In the genomic region with DNA sequence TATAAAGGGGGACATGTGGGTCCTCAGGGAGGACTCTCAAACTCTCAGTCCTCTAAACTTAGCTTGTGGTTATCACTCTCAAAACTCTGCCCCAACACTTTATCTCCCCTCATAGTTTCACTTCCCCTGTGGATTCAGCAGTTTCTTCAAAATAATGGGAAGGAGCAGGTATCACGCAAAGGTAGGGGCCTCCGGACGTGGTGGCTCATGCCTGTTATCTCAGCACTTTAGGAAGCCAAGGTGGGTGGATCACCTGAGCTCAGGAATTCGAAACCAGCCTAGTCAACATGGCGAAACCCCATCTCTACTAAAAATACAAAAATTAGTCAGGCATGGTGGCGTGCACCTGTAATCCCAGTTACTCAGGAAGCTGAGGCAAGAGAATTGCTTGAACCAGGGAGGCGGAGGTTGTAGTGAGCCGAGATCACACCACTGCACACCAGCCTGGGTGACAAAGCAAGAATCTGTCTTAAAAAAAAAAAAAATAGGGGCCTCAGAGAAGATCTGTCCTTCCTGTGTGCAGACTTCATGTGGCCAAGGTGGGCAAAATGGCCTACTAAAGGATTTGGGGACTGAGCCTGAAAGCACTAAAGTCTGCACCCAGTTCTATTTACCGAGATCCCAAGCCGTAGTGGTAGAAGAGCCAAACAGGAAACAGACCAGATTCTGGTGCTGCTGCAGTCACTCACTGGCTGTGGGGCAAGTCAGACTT, we compare ENCODE assay signal across 8 cellular contexts. TPM values are rescaled to one million over a fixed set of nuclear protein-coding genes. Genes with fewer than 3 reads are reported as not detected.
DNase-seq lines count a peak whose midpoint lies in the region; ATAC-seq and TF ChIP-seq lines count a peak whose summit lies in the region.

No MANE protein-coding gene starts in this region.

- H3K27ac Mint-ChIP-seq in naive thymus-derived CD8-positive, alpha-beta T cell: peak overlapping the region; percentile 56 to 98 (median 90)

- POLR2A ChIA-PET in naive thymus-derived CD8-positive, alpha-beta T cell (lab: Charles Lee): interaction anchor here (0.6 to 18.3 kb wide), 8 partner anchors 11 to 97 kb away, joined by 3 to 338 read pairs (median 4); partner anchors contain the start of genes CSAD, ESPL1, PFDN5 and SOAT2

- DNase-seq in RPMI8226 (peak; percentile 96), NCI-H524 (lab: John Stamatoyannopoulos, UW) (no peak), testis (no peak), left colon (no peak), DMS53 (lab: John Stamatoyannopoulos, UW) (no peak)
- peak in 1 of 10 donors; percentile 41 for DNase-seq in naive thymus-derived CD8-positive, alpha-beta T cell

- no peaks in the 10 kb centered on the region for H3K36me3 ChIP-seq in testis (ENCODE audit: low read depth, missing control alignments)

- WGBS in testis, 2 donors: 81 to 89% methylated on average over 10 of the region's 10 CpGs

- no peaks in the 10 kb centered on the region for H3K9me3 Mint-ChIP-seq in naive thymus-derived CD8-positive, alpha-beta T cell

- H3K27ac ChIP-seq in testis: no peak overlapping the region

- peak overlapping the region; percentile 58 to 82 (median 76) for H3K4me3 Mint-ChIP-seq in naive thymus-derived CD8-positive, alpha-beta T cell

- no peak overlapping the region for H3K4me3 ChIP-seq in testis

- no peaks in the 10 kb centered on the region for H3K27me3 Mint-ChIP-seq in naive thymus-derived CD8-positive, alpha-beta T cell

- intact Hi-C loops in testis (cut with DNase I; ENCODE audit: low total_unique reads) (no loop called here), left colon (cut with DNase I, micrococcal nuclease) (no loop called here)

- no peak for TF ChIP-seq CTCF in testis (IDR thresholded peaks at IDR 0.05)

- no peak for TF ChIP-seq POLR2A in testis (IDR thresholded peaks at IDR 0.05)

- ATAC-seq in GM18909 (IDR thresholded peaks at IDR 0.05; ENCODE audit: poor library complexity, unreplicated experiment): peak; percentile 63
- ATAC-seq in HG02623 (IDR thresholded peaks at IDR 0.05; ENCODE audit: unreplicated experiment): peak; percentile 50
- ATAC-seq in naive thymus-derived CD8-positive, alpha-beta T cell: peak; percentile 56 to 60
- ATAC-seq in left colon: no peak

- H3K9me3 ChIP-seq in testis: no peaks in the 10 kb centered on the region

- H3K4me1 Mint-ChIP-seq in naive thymus-derived CD8-positive, alpha-beta T cell: peaks cover 43 to 83% (median 77%) of the 10 kb centered on the region in 4 donors

- peaks cover 10% of the 10 kb centered on the region for H3K4me1 ChIP-seq in testis

- H3K27me3 ChIP-seq in testis: no peaks in the 10 kb centered on the region

- peaks cover 0 to 55% (median 11%) of the 10 kb centered on the region in 3 donors for H3K36me3 Mint-ChIP-seq in naive thymus-derived CD8-positive, alpha-beta T cell

RNA-seq across cellular contexts. Expression of gene ITGB7, which starts 6.4 kb away (rescaled TPM):
- 100 to 1,000 TPM; 353 to 362 TPM for total RNA-seq in naive thymus-derived CD8-positive, alpha-beta T cell
- polyA plus RNA-seq in naive thymus-derived CD8-positive, alpha-beta T cell: 100 to 1,000 TPM; 202 to 219 (median 206) TPM
- total RNA-seq in testis: 1 to 10 TPM in 1 of 2 donors, under 1 TPM in 1; 0.24 to 1.2 TPM
- polyA plus RNA-seq in testis (ENCODE audit: insufficient read depth, low read depth, low replicate concordance): 3.7 TPM
- total RNA-seq in left colon: 1 to 10 TPM; 4.6 to 9.1 TPM

RNA-seq across cellular contexts. Expression of gene CSAD, which starts 19.9 kb away (rescaled TPM):
- total RNA-seq in naive thymus-derived CD8-positive, alpha-beta T cell: 10 to 100 TPM; 50.8 to 53.4 TPM
- 1 to 10 TPM; 1.1 to 1.3 (median 1.2) TPM for polyA plus RNA-seq in naive thymus-derived CD8-positive, alpha-beta T cell
- total RNA-seq in testis: 10 to 100 TPM; 73.9 to 93.7 TPM
- polyA plus RNA-seq in testis (ENCODE audit: insufficient read depth, low read depth, low replicate concordance): 34.9 TPM
- total RNA-seq in left colon: 10 to 100 TPM; 22.8 to 28.7 TPM

RNA-seq across cellular contexts. Expression of gene ZNF740, which starts 20.1 kb away (rescaled TPM):
- total RNA-seq in naive thymus-derived CD8-positive, alpha-beta T cell: 100 to 1,000 TPM; 112 to 113 TPM
- 1 to 10 TPM; 2.8 to 3.5 (median 3.1) TPM for polyA plus RNA-seq in naive thymus-derived CD8-positive, alpha-beta T cell
- 10 to 100 TPM; 19.8 to 27.2 TPM for total RNA-seq in testis
- 15.6 TPM for polyA plus RNA-seq in testis (ENCODE audit: insufficient read depth, low read depth, low replicate concordance)
- 10 to 100 TPM; 28.7 to 32.7 TPM for total RNA-seq in left colon

RNA-seq across cellular contexts. Expression of gene RARG, which starts 31.4 kb away (rescaled TPM):
- 10 to 100 TPM; 57.8 to 60.4 TPM for total RNA-seq in naive thymus-derived CD8-positive, alpha-beta T cell
- polyA plus RNA-seq in naive thymus-derived CD8-positive, alpha-beta T cell: 10 to 100 TPM in 1 of 3 donors, 1 to 10 TPM in 2; 1.6 to 12.7 (median 3.8) TPM
- total RNA-seq in testis: 10 to 100 TPM; 12.1 to 12.5 TPM
- polyA plus RNA-seq in testis (ENCODE audit: insufficient read depth, low read depth, low replicate concordance): 13.6 TPM
- total RNA-seq in left colon: 10 to 100 TPM; 10.2 to 12.3 TPM

Comparison
In these comparisons a context has a peak if more than half of its experiments do, and no peak if none do; other contexts are left out.
1. RNA of gene ITGB7, which starts 6.4 kb away (total RNA-seq): 353 to 362 TPM in naive thymus-derived CD8-positive, alpha-beta T cell; 4.6 to 9.1 TPM in left colon and 0.24 to 1.2 TPM in testis; every median in the first group is over 10 times any median in the second.